In genomic region chr7:31080112-31080511, GRCh38 we compare ENCODE assay signal across 22 cellular contexts. TPM values are rescaled to one million over a fixed set of nuclear protein-coding genes. Genes with fewer than 3 reads are reported as not detected.
"Had no signal": no experiment of that assay in that cellular context is flagged by ENCODE, and none has a peak within 500 bp of the region (broad histone marks: within the 10 kb centered on the region; RNA-seq: fewer than 3 reads in every experiment).

No MANE protein-coding gene starts in this region.

- H3K9me3 ChIP-seq: SJSA1 had no signal

- DNase-seq: KBM-7, MV-4-11, NCI-H1048, NCI-H1105, NCI-H1417, NCI-H1436 treated with DMSO at 0.1 percent for 48 hours, NCI-H1694, NCI-H187 treated with DMSO at 0.1 percent for 48 hours, NCI-H2029 treated with DMSO at 0.1 percent for 48 hours, NCI-H2227 treated with DMSO at 0.1 percent for 48 hours, NCI-H524, NCI-H526 treated with DMSO at 0.1 percent for 48 hours, NCI-H748 treated with DMSO at 0.1 percent for 48 hours, Right ventricle myocardium superior, RPMI8226, SIG-M5 had no signal

- FAIRE-seq: RCC 7860 had no signal

- H3K4me3 ChIP-seq: SJSA1, SK-N-MC had no signal

- H3K4me1 ChIP-seq: SJSA1 had no signal

- H3K36me3 ChIP-seq: SJSA1 had no signal

- H3K27ac ChIP-seq: SJSA1, SK-N-MC had no signal

RNA-seq across cellular contexts. Expression of gene ADCYAP1R1, which starts 28.0 kb away (rescaled TPM):
- total RNA-seq: HT-29, MCF 10A, NCI-H460, SJSA1 had no signal
